In the genomic region with DNA sequence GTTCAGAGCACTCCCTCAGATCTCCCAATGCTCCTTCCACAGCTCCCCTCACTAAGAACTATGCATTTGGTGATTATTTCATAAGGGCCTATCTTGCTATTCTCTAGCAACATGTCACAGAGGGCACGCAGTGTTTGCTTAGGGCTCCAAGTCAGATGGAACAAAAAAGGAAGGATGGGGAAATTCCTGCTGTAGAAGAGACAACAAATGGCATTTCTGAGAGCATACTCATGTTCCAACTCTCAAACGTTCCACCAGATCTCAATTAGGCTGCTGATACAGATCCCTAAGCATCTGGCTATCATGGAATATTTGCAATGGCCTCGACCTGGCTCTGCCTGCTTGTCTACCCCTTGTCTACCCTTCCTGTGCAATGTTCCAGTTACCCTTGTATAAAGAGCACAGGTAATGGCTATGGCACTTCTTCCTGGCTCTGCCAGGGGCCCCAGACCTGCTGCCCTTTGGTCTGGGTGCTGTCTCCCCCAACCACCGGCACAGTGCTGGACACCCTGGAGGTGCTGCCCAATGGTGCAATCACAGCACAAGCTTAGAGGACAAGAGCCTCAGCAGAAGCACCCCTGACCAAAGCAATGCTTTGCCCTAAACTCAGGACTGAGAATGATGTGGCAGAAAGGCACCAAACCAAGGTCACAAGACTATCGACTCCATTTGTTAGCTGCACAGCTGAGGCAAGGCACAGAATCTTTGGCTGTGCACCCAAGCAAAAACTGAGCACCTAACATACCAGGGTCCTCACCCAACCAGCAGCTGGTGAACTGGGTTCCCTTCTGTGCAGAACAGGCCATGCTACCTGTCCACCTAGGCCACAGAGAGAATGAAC, we compare ENCODE assay signal across 10 cellular contexts. TPM values are rescaled to one million over a fixed set of nuclear protein-coding genes. Genes with fewer than 3 reads are reported as not detected.
DNase-seq lines count a peak whose midpoint lies in the region; ATAC-seq and TF ChIP-seq lines count a peak whose summit lies in the region.
"Had no signal": no experiment of that assay in that cellular context is flagged by ENCODE, and none has a peak within 500 bp of the region (broad histone marks: within the 10 kb centered on the region; RNA-seq: fewer than 3 reads in every experiment).

No MANE protein-coding gene starts in this region.

- RAD21 ChIA-PET in HCT116 (lab: Charles Lee; ENCODE audit: low non-redundant PET in 1 of 2, low total read pairs in 2 of 2, uncharacterized antibody in 2 of 2, unreplicated experiment in 2 of 2), result no interaction called here

- H3K9me3 Mint-ChIP-seq in T-helper 1 cell treated with Interleukin-12 subunit alpha and Interleukin-12 subunit beta and Interleukin-4 antibody, amounts not matched to agents 30 μg/mL and 1 μg/mL, for 36 hours, result no peaks in the 10 kb centered on the region
- H3K9me3 Mint-ChIP-seq in naive thymus-derived CD8-positive, alpha-beta T cell, result no peaks in the 10 kb centered on the region

- H3K4me3 ChIP-seq in HCT116 (replicated peaks in 1 of 2; ENCODE audit: low read depth in 1 of 2, low read length in 2 of 2), result no peak overlapping the region
- no peak overlapping the region for H3K4me3 ChIP-seq in body of pancreas

- H3K27me3 ChIP-seq in HCT116 (ENCODE audit: insufficient read depth, low read length) (no peaks in the 10 kb centered on the region), body of pancreas (no peaks in the 10 kb centered on the region)
- H3K27me3 ChIP-seq: BE2C had no signal

- DNase-seq in T-helper 1 cell (no peak), HCT116 (ENCODE audit: low read depth, low spot score) (no peak), body of pancreas (no peak), SKM-1 (lab: John Stamatoyannopoulos, UW; ENCODE audit: unreplicated experiment) (no peak), GOT3 (lab: John Stamatoyannopoulos, UW) (no peak)
- no peak for DNase-seq in naive thymus-derived CD8-positive, alpha-beta T cell
- DNase-seq: BE2C; stimulated activated CD4-positive, alpha-beta T cell treated with anti-CD3 and anti-CD28 coated beads, Interleukin-1b, Interleukin-23, amount 100 ng/mL, for 48 hours had no signal

- H3K9ac ChIP-seq in HCT116 (ENCODE audit: low read length), result no peak overlapping the region

- 31 to 41% methylated on average over 5 of the region's 5 CpGs for WGBS in body of pancreas, 2 donors

- no peaks in the 10 kb centered on the region for H3K9me2 ChIP-seq in HCT116 (ENCODE audit: insufficient read depth)

- no peak for TF ChIP-seq POLR2A in HCT116 (IDR thresholded peaks at IDR 0.05; ENCODE audit: borderline replicate concordance, extremely low read depth, insufficient read depth, insufficient read length)
- TF ChIP-seq POLR2A in body of pancreas (IDR thresholded peaks at IDR 0.05), result no peak

- ATAC-seq in HCT116, result no peak
- no peak for ATAC-seq in body of pancreas
- no peak for ATAC-seq in naive thymus-derived CD8-positive, alpha-beta T cell
- ATAC-seq in HG03354 (IDR thresholded peaks at IDR 0.05; ENCODE audit: poor library complexity, severe bottlenecking, unreplicated experiment), result no peak

- peaks cover 38% of the 10 kb centered on the region for H3K4me1 Mint-ChIP-seq in T-helper 1 cell treated with Interleukin-12 subunit alpha and Interleukin-12 subunit beta and Interleukin-4 antibody, amounts not matched to agents 30 μg/mL and 1 μg/mL, for 36 hours (ENCODE audit: low read depth)
- peaks cover 48 to 85% (median 81%) of the 10 kb centered on the region in 4 donors for H3K4me1 Mint-ChIP-seq in naive thymus-derived CD8-positive, alpha-beta T cell

- H3K36me3 Mint-ChIP-seq in T-helper 1 cell treated with Interleukin-12 subunit alpha and Interleukin-12 subunit beta and Interleukin-4 antibody, amounts not matched to agents 30 μg/mL and 1 μg/mL, for 36 hours (ENCODE audit: low read depth), result peaks cover 39% of the 10 kb centered on the region
- H3K36me3 Mint-ChIP-seq in naive thymus-derived CD8-positive, alpha-beta T cell, result peaks cover 0 to 38% (median 22%) of the 10 kb centered on the region in 3 donors

- no peaks in the 10 kb centered on the region for H3K27me3 Mint-ChIP-seq in T-helper 1 cell treated with Interleukin-12 subunit alpha and Interleukin-12 subunit beta and Interleukin-4 antibody, amounts not matched to agents 30 μg/mL and 1 μg/mL, for 36 hours (ENCODE audit: low read depth)
- no peaks in the 10 kb centered on the region for H3K27me3 Mint-ChIP-seq in naive thymus-derived CD8-positive, alpha-beta T cell

- POLR2A ChIA-PET in HCT116 (lab: Charles Lee), result no interaction called here
- POLR2A ChIA-PET in naive thymus-derived CD8-positive, alpha-beta T cell (lab: Charles Lee), result interaction anchor here (0.8 kb wide), 1 partner anchor 20 kb away, joined by 3 read pairs; no protein-coding TSS in a partner anchor

- H3K36me3 ChIP-seq in HCT116 (ENCODE audit: control insufficient read depth in 1 of 2, insufficient read depth in 2 of 2, low read length in 2 of 2) (peaks cover 15 to 30% of the 10 kb centered on the region in 2 experiments), body of pancreas (replicated peaks in 1 of 2; ENCODE audit: insufficient read depth in 1 of 2, low read depth in 2 of 2) (peaks cover 11 to 16% of the 10 kb centered on the region in 2 donors)

- H4K20me1 ChIP-seq in HCT116 (ENCODE audit: insufficient read depth), result peaks cover 3% of the 10 kb centered on the region; the same call in 1 of the 2 replicates

- no peak for TF ChIP-seq RAD21 in HCT116 (IDR thresholded peaks at IDR 0.05; ENCODE audit: low read depth)

- no peak overlapping the region for H3K27ac Mint-ChIP-seq in T-helper 1 cell treated with Interleukin-12 subunit alpha and Interleukin-12 subunit beta and Interleukin-4 antibody, amounts not matched to agents 30 μg/mL and 1 μg/mL, for 36 hours
- peak overlapping the region in 7 of 10 donors; percentile 40 to 87 (median 60) for H3K27ac Mint-ChIP-seq in naive thymus-derived CD8-positive, alpha-beta T cell

- H3K27ac ChIP-seq in HCT116 (ENCODE audit: low read depth, low read length) (no peak overlapping the region), body of pancreas (peak overlapping the region in 3 of 4 donors; percentile 26 to 91 (median 60))

- H3K9me3 ChIP-seq in HCT116 (ENCODE audit: control insufficient read depth in 1 of 2, insufficient read depth in 1 of 2, low read depth in 1 of 2, low read length in 2 of 2), result no peaks in the 10 kb centered on the region
- no peaks in the 10 kb centered on the region for H3K9me3 ChIP-seq in body of pancreas
- H3K9me3 ChIP-seq: BE2C had no signal

- peaks cover 80% of the 10 kb centered on the region for H3K79me2 ChIP-seq in HCT116 (ENCODE audit: insufficient read depth, low read length)

- H3K4me2 ChIP-seq in HCT116 (ENCODE audit: low read length), result peak overlapping the region; percentile 9; the same call in 1 of the 2 replicates

- no peak for TF ChIP-seq CTCF in HCT116 (IDR thresholded peaks at IDR 0.05 in 2 of 3, conservative IDR thresholded peaks at IDR 0.05 in 1 of 3; ENCODE audit: borderline replicate concordance in 1 of 3, insufficient read depth in 1 of 3, low read depth in 2 of 3, low read length in 2 of 3)
- no peak for TF ChIP-seq CTCF in body of pancreas (IDR thresholded peaks at IDR 0.05)

- CTCF ChIA-PET in HCT116 (lab: Charles Lee), result interaction anchor here (1.0 to 1.3 kb wide), 2 partner anchors 9 to 21 kb away, joined by 3 read pairs; no protein-coding TSS in a partner anchor

- intact Hi-C loops in HCT116 (cut with micrococcal nuclease) (no loop called here), body of pancreas (cut with DNase I) (no loop called here)

- H2AFZ ChIP-seq in HCT116 (ENCODE audit: low read depth, low read length, poor library complexity, severe bottlenecking), result no peak overlapping the region

- no TSS peak for BruUV-seq in HCT116 (replicated peaks; lab: Mats Ljungman, UMichigan)

- H3K4me1 ChIP-seq in HCT116 (ENCODE audit: control insufficient read depth in 1 of 2, insufficient read depth in 2 of 2, low read length in 2 of 2) (peaks cover 8 to 38% of the 10 kb centered on the region in 2 experiments; a peak in 3 of 4 replicates), body of pancreas (peaks cover 49% of the 10 kb centered on the region)

- peak overlapping the region; percentile 97 for H3K4me3 Mint-ChIP-seq in T-helper 1 cell treated with Interleukin-12 subunit alpha and Interleukin-12 subunit beta and Interleukin-4 antibody, amounts not matched to agents 30 μg/mL and 1 μg/mL, for 36 hours
- peak overlapping the region in 9 of 10 donors; percentile 15 to 100 (median 92) for H3K4me3 Mint-ChIP-seq in naive thymus-derived CD8-positive, alpha-beta T cell

TF ChIP-seq in HCT116, 20 proteins besides CTCF, POLR2A, EP300 and RAD21 (continues in another document):
- TF ChIP-seq SIN3A (IDR thresholded peaks at IDR 0.05; ENCODE audit: low read depth) (no peak), SP1 (IDR thresholded peaks at IDR 0.05; ENCODE audit: low read depth) (no peak), ZFX (IDR thresholded peaks at IDR 0.05) (no peak), TCF7L2 (IDR thresholded peaks at IDR 0.05; ENCODE audit: borderline replicate concordance, extremely low read depth, insufficient read depth, insufficient read length) (no peak), YY1 (IDR thresholded peaks at IDR 0.05; ENCODE audit: extremely low read depth, insufficient replicate concordance, low read depth, low read length) (no peak), ELF1 (IDR thresholded peaks at IDR 0.05; ENCODE audit: borderline replicate concordance, low read depth) (no peak), CBX3 (IDR thresholded peaks at IDR 0.05; ENCODE audit: low read depth) (no peak), SRF (IDR thresholded peaks at IDR 0.05; ENCODE audit: low read depth) (no peak), ZNF274 (IDR thresholded peaks at IDR 0.05; ENCODE audit: low read depth, low read length) (no peak), FOSL1 (IDR thresholded peaks at IDR 0.05; ENCODE audit: low read depth) (no peak), EZH2phosphoT487 (IDR thresholded peaks at IDR 0.05; ENCODE audit: borderline replicate concordance) (no peak), JUND (IDR thresholded peaks at IDR 0.05) (no peak)
- TF ChIP-seq, protein P1, sequence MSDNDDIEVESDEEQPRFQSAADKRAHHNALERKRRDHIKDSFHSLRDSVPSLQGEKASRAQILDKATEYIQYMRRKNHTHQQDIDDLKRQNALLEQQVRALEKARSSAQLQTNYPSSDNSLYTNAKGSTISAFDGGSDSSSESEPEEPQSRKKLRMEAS (IDR thresholded peaks at IDR 0.05), result no peak

RNA-seq across cellular contexts. Expression of a gene that starts 3.6 kb away (rescaled TPM):
- total RNA-seq in HCT116 (2021; ENCODE audit: unreplicated experiment) (213 TPM), body of pancreas (10 to 100 TPM; 56.3 to 72.8 TPM)
- 117 and 142 TPM in 2 replicates for polyA plus RNA-seq in HCT116 (2012)
- total RNA-seq in naive thymus-derived CD8-positive, alpha-beta T cell, result 100 to 1,000 TPM; 102 to 103 TPM
- polyA plus RNA-seq in naive thymus-derived CD8-positive, alpha-beta T cell, result 100 to 1,000 TPM in 2 of 3 donors, 10 to 100 TPM in 1; 98.6 to 128 (median 121) TPM
